ENCODE assay signal across 8 cellular contexts in genomic region chr19:45406165-45406956, GRCh38. TPM values are rescaled to one million over a fixed set of nuclear protein-coding genes. Genes with fewer than 3 reads are reported as not detected.
DNase-seq lines count a peak whose midpoint lies in the region; ATAC-seq, FAIRE-seq and TF ChIP-seq lines count a peak whose summit lies in the region.

A gene with protein sequence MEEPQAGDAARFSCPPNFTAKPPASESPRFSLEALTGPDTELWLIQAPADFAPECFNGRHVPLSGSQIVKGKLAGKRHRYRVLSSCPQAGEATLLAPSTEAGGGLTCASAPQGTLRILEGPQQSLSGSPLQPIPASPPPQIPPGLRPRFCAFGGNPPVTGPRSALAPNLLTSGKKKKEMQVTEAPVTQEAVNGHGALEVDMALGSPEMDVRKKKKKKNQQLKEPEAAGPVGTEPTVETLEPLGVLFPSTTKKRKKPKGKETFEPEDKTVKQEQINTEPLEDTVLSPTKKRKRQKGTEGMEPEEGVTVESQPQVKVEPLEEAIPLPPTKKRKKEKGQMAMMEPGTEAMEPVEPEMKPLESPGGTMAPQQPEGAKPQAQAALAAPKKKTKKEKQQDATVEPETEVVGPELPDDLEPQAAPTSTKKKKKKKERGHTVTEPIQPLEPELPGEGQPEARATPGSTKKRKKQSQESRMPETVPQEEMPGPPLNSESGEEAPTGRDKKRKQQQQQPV (plus strand): TSS chr19:45406644. CDS start chr19:45406697, 53 bp downstream.

- H3K9ac ChIP-seq in kidney (ENCODE audit: low read length in 2 of 2) = peak within 1 kb of the TSS; percentile 36 to 50

- FAIRE-seq in kidney (lab: Jason Lieb, UNC) = no peak

- intact Hi-C loops in kidney (cut with DNase I) = no loop called here

- H3K4me3 ChIP-seq in kidney (ENCODE audit: low read length in 2 of 2) = peak within 1 kb of the TSS; percentile 67 to 92

- TF ChIP-seq CTCF in kidney (IDR thresholded peaks at IDR 0.05; ENCODE audit: borderline replicate concordance, extremely low read depth, insufficient read depth) = peak; percentile 4

- ATAC-seq in GM19025 (IDR thresholded peaks at IDR 0.05; ENCODE audit: low read depth, unreplicated experiment) = peak; percentile 75
- ATAC-seq in HG03280 (IDR thresholded peaks at IDR 0.05; ENCODE audit: unreplicated experiment) = peak; percentile 61

- H3K36me3 ChIP-seq in kidney (ENCODE audit: control insufficient read depth in 1 of 2, insufficient read depth in 2 of 2, low read length in 2 of 2) = no peaks in the 10 kb centered on the region

- peaks cover 9 to 10% of the 10 kb centered on the region in 2 donors for H3K4me1 ChIP-seq in kidney (ENCODE audit: control insufficient read depth in 1 of 2, insufficient read depth in 1 of 2, low read depth in 1 of 2, low read length in 2 of 2)

- peak within 1 kb of the TSS; percentile 88 to 99 for H3K27ac ChIP-seq in kidney (ENCODE audit: low read depth in 2 of 2, low read length in 2 of 2)

- peak; percentile 82 for DNase-seq in AG20443 (ENCODE audit: low spot score)
- peak; percentile 85 for DNase-seq in NCI-H446 treated with DMSO at 0.1 percent for 48 hours (lab: John Stamatoyannopoulos, UW)
- DNase-seq in activated CD4-positive, alpha-beta T cell treated with anti-CD3 and anti-CD28 coated beads for 24 hours (ENCODE audit: low read depth in 2 of 2) = peak; percentile 64 to 66
- peak; percentile 19 to 79 for DNase-seq in cerebellar nuclear complex (lab: John Stamatoyannopoulos, UW)
- DNase-seq in kidney = peak; percentile 92
- peak; percentile 53 to 62 for DNase-seq in stimulated activated CD4-positive, alpha-beta T cell treated with anti-CD3 and anti-CD28 coated beads, Interleukin-15, amount 100 ng/mL, for 1 hour (ENCODE audit: low read depth in 1 of 2, low spot score in 1 of 2)

- H3K9me3 ChIP-seq in kidney (ENCODE audit: control insufficient read depth in 1 of 2, low read length in 2 of 2) = no peaks in the 10 kb centered on the region

RNA-seq across cellular contexts. Expression of the gene that starts here (rescaled TPM):
- total RNA-seq in kidney = 3.9 TPM
- polyA plus RNA-seq in kidney (ENCODE audit: insufficient read depth, low read depth, low replicate concordance) = 2.4 TPM

Comparison
In these comparisons a context has a peak if more than half of its experiments do, and no peak if none do; other contexts are left out.
1. Peak in every context shown above with its lines: DNase-seq, ATAC-seq, H3K4me3 ChIP-seq and H3K27ac ChIP-seq.